ENCODE assay signal across 31 cellular contexts in the genomic region with DNA sequence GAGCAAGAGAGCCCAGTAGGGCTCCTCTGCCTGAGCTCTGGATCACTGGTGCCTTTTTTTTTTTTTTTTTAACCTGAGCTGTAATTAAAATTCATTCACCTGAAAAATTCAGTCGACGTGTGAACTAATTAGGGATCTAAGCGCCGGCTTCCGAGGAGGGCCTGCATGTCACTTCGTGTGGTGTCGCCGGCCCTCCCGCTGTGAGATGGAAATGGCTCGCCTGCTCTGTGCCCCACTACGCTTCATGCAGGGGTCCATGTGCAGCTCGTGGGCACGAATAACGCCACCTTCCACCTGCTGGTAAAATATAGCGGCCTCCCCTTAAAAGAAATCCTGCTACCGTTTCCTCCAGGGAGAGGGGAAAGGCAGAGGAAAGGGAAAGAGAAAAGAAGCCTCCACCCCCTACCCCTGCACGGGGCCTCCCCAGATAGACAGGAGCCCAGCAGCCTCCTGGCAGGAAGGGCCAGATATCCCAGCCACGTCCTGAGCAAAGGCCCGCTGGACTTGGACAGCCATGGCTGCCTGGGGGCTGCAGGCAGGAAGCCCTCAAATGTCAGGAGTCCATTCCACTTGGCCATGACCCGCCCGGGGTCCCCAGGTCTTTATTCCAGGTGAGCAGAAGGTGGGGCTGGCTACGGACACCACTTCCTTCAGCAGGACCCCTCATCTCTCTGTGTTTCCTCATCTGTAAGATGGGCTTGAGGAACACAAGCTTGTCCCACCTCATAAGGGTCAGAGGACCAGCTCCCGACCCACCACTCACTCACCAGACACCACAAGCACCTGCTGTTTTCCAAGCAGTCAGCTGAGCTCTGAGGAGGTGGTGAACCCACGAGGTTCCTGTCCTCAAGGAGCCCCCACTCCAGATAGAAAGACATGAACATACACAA.
"Had no signal": no experiment of that assay in that cellular context is flagged by ENCODE, and none has a peak within 500 bp of the region (broad histone marks: within the 10 kb centered on the region; RNA-seq: fewer than 3 reads in every experiment).

No MANE protein-coding gene starts in this region.

- H3K4me3 ChIP-seq: heart left ventricle, lower lobe of right lung, prostate gland, smooth muscle cell, testis, thyroid gland, transverse colon, upper lobe of left lung had no signal

- H3K4me1 Mint-ChIP-seq: naive thymus-derived CD8-positive, alpha-beta T cell; nephron; neural crest cell; stimulated activated memory B cell treated with anti-CD40 and anti-IgM and Interleukin-4, amounts not matched to agents 10 μg/mL and 1 μg/mL and 100 μg/mL, for 72 hours; stimulated activated naive CD8-positive, alpha-beta T cell treated with anti-CD3 and anti-CD28 coated beads, Interleukin-15, amount 100 ng/mL, for 72 hours had no signal

- H2AFZ ChIP-seq: parathyroid adenoma had no signal

- H3K79me2 ChIP-seq: parathyroid adenoma had no signal

- H3K9ac ChIP-seq: parathyroid adenoma had no signal

- H3K36me3 Mint-ChIP-seq: stimulated activated memory B cell treated with anti-CD40 and anti-IgM and Interleukin-4, amounts not matched to agents 10 μg/mL and 1 μg/mL and 100 μg/mL, for 72 hours had no signal

- H3K4me1 ChIP-seq: heart left ventricle, lower lobe of right lung, parathyroid adenoma, prostate gland, testis, thyroid gland, transverse colon, upper lobe of left lung had no signal

- H3K27me3 Mint-ChIP-seq: stimulated activated naive CD8-positive, alpha-beta T cell treated with anti-CD3 and anti-CD28 coated beads, Interleukin-15, amount 100 ng/mL, for 72 hours had no signal

- H3K27ac ChIP-seq: heart left ventricle, lower lobe of right lung, neutrophil, parathyroid adenoma, prostate gland, testis, thyroid gland, transverse colon, upper lobe of left lung had no signal

- H3K4me3 Mint-ChIP-seq: naive thymus-derived CD8-positive, alpha-beta T cell; nephron; neural crest cell; stimulated activated memory B cell treated with anti-CD40 and anti-IgM and Interleukin-4, amounts not matched to agents 10 μg/mL and 1 μg/mL and 100 μg/mL, for 72 hours; stimulated activated naive CD8-positive, alpha-beta T cell treated with anti-CD3 and anti-CD28 coated beads, Interleukin-15, amount 100 ng/mL, for 72 hours had no signal

- DNase-seq: heart left ventricle; kidney glomerular epithelial cell; left cardiac atrium; left ventricle myocardium superior; lower lobe of right lung; mammary epithelial cell; mesenchymal stem cell; naive thymus-derived CD8-positive, alpha-beta T cell; occipital lobe; retina; right cardiac atrium; stimulated activated CD4-positive, alpha-beta T cell treated with anti-CD3 and anti-CD28 coated beads, Interleukin-1b, Interleukin-23, amount 100 ng/mL, for 48 hours; stimulated activated CD4-positive, alpha-beta T cell treated with anti-CD3 and anti-CD28 coated beads, Interleukin-2, amount 100 ng/mL, for 48 hours; stimulated activated CD4-positive, alpha-beta T cell treated with anti-CD3 and anti-CD28 coated beads, Interleukin-4, amount 100 ng/mL, for 4 hours; stimulated activated CD8-positive, alpha-beta memory T cell treated with anti-CD3 and anti-CD28 coated beads, Interleukin-4, amount 100 ng/mL, for 48 hours; stimulated activated naive CD4-positive, alpha-beta T cell treated with Interleukin-2 at 50 U/mL for 16 hours; stimulated activated naive CD8-positive, alpha-beta T cell treated with anti-CD3 and anti-CD28 coated beads, Interleukin-15, amount 100 ng/mL, for 72 hours; testis; transverse colon had no signal

- H3K27me3 ChIP-seq: heart left ventricle, testis, thyroid gland, transverse colon, upper lobe of left lung had no signal

- FAIRE-seq: keratinocyte, urothelium cell line had no signal

- ATAC-seq: heart left ventricle; left cardiac atrium; left lobe of liver; left ventricle myocardium superior; lower lobe of right lung; naive thymus-derived CD8-positive, alpha-beta T cell; right cardiac atrium; stimulated activated memory B cell treated with anti-CD40 and anti-IgM and Interleukin-4, amounts not matched to agents 10 μg/mL and 1 μg/mL and 100 μg/mL, for 72 hours; stimulated activated naive CD8-positive, alpha-beta T cell treated with anti-CD3 and anti-CD28 coated beads, Interleukin-15, amount 100 ng/mL, for 72 hours had no signal

- H3K9me3 ChIP-seq: neutrophil, prostate gland, testis, thyroid gland, transverse colon, upper lobe of left lung had no signal

- H3K4me2 ChIP-seq: smooth muscle cell had no signal

- H3K27ac Mint-ChIP-seq: naive thymus-derived CD8-positive, alpha-beta T cell; nephron; stimulated activated memory B cell treated with anti-CD40 and anti-IgM and Interleukin-4, amounts not matched to agents 10 μg/mL and 1 μg/mL and 100 μg/mL, for 72 hours had no signal

- H3K36me3 ChIP-seq: heart left ventricle, lower lobe of right lung, neutrophil, prostate gland, thyroid gland, transverse colon, upper lobe of left lung had no signal
